1 cellular context compared by ENCODE assay signal in the genomic region with DNA sequence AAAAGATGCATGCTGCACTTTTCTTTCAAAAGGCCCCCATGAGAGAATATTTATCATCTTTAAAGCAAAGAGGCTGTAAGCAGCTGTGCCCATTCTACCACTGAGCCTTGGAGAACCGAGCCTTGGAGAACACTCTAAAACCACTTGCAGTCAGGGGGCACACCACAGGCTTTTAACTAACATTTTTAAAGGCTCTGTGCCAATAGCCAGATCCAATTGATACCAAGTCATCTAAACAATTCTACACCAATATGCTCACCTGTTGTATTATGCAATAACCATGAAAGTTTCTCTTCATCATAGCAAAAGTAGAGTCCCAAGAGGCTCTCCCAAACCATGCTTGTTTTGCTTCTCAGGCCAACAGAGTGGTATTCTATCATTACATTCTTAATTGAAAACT.
TF ChIP-seq lines count a peak whose summit lies in the region.

No MANE protein-coding gene starts in this region.

TF ChIP-seq in GM23338, 12 proteins besides CTCF, POLR2A, EP300 and RAD21 (continued from another document):
- TF ChIP-seq, protein P1, sequence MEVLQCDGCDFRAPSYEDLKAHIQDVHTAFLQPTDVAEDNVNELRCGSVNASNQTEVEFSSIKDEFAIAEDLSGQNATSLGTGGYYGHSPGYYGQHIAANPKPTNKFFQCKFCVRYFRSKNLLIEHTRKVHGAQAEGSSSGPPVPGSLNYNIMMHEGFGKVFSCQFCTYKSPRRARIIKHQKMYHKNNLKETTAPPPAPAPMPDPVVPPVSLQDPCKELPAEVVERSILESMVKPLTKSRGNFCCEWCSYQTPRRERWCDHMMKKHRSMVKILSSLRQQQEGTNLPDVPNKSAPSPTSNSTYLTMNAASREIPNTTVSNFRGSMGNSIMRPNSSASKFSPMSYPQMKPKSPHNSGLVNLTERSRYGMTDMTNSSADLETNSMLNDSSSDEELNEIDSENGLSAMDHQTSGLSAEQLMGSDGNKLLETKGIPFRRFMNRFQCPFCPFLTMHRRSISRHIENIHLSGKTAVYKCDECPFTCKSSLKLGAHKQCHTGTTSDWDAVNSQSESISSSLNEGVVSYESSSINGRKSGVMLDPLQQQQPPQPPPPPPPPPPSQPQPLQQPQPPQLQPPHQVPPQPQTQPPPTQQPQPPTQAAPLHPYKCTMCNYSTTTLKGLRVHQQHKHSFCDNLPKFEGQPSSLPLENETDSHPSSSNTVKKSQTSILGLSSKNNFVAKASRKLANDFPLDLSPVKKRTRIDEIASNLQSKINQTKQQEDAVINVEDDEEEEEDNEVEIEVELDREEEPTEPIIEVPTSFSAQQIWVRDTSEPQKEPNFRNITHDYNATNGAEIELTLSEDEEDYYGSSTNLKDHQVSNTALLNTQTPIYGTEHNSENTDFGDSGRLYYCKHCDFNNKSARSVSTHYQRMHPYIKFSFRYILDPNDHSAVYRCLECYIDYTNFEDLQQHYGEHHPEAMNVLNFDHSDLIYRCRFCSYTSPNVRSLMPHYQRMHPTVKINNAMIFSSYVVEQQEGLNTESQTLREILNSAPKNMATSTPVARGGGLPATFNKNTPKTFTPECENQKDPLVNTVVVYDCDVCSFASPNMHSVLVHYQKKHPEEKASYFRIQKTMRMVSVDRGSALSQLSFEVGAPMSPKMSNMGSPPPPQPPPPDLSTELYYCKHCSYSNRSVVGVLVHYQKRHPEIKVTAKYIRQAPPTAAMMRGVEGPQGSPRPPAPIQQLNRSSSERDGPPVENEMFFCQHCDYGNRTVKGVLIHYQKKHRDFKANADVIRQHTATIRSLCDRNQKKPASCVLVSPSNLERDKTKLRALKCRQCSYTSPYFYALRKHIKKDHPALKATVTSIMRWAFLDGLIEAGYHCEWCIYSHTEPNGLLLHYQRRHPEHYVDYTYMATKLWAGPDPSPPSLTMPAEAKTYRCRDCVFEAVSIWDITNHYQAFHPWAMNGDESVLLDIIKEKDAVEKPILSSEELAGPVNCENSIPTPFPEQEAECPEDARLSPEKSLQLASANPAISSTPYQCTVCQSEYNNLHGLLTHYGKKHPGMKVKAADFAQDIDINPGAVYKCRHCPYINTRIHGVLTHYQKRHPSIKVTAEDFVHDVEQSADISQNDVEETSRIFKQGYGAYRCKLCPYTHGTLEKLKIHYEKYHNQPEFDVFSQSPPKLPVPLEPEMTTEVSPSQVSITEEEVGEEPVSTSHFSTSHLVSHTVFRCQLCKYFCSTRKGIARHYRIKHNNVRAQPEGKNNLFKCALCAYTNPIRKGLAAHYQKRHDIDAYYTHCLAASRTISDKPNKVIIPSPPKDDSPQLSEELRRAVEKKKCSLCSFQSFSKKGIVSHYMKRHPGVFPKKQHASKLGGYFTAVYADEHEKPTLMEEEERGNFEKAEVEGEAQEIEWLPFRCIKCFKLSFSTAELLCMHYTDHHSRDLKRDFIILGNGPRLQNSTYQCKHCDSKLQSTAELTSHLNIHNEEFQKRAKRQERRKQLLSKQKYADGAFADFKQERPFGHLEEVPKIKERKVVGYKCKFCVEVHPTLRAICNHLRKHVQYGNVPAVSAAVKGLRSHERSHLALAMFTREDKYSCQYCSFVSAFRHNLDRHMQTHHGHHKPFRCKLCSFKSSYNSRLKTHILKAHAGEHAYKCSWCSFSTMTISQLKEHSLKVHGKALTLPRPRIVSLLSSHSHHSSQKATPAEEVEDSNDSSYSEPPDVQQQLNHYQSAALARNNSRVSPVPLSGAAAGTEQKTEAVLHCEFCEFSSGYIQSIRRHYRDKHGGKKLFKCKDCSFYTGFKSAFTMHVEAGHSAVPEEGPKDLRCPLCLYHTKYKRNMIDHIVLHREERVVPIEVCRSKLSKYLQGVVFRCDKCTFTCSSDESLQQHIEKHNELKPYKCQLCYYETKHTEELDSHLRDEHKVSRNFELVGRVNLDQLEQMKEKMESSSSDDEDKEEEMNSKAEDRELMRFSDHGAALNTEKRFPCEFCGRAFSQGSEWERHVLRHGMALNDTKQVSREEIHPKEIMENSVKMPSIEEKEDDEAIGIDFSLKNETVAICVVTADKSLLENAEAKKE (CRISPR knock-in tag; IDR thresholded peaks at IDR 0.05) = no peak
